Comparison of ENCODE assay signal across 26 cellular contexts in genomic region chr9:74735761-74736160, GRCh38.
DNase-seq lines count a peak whose midpoint lies in the region; ATAC-seq and TF ChIP-seq lines count a peak whose summit lies in the region.
"Had no signal": no experiment of that assay in that cellular context is flagged by ENCODE, and none has a peak within 500 bp of the region (broad histone marks: within the 10 kb centered on the region; RNA-seq: fewer than 3 reads in every experiment).

No MANE protein-coding gene starts in this region.

- H4K20me1 ChIP-seq in GM23338 (replicated peaks; ENCODE audit: insufficient read depth) (no peaks in the 10 kb centered on the region), PC-9 (ENCODE audit: insufficient read depth) (no peaks in the 10 kb centered on the region)

- peak; percentile 62 for ATAC-seq in GM18520 (IDR thresholded peaks at IDR 0.05; ENCODE audit: unreplicated experiment)
- peak; percentile 80 for ATAC-seq in GM23338
- ATAC-seq in GM19035 (IDR thresholded peaks at IDR 0.05; ENCODE audit: unreplicated experiment), result no peak
- ATAC-seq: activated T-cell treated with anti-CD3 and anti-CD28 coated beads, Interleukin-2, amount 50 U/mL, for 72 hours; HCT116; left ventricle myocardium superior; natural killer cell had no signal

- no peak for DNase-seq in GM23338 (ENCODE audit: low spot score)
- DNase-seq in PC-9, result no peak
- DNase-seq in fibroblast of villous mesenchyme (ENCODE audit: low read depth), result peak; percentile 7
- no peak for DNase-seq in KG1 (lab: John Stamatoyannopoulos, UW)
- no peak for DNase-seq in activated naive CD4-positive, alpha-beta T cell treated with anti-CD3 and anti-CD28 coated beads, Interleukin-2, amount 50 U/mL, for 16 hours
- DNase-seq: activated naive CD4-positive, alpha-beta T cell treated with Interleukin-2 at 50 U/mL for 16 hours; activated T-cell treated with anti-CD3 and anti-CD28 coated beads, Interleukin-2, amount 50 U/mL, for 72 hours; amniotic stem cell; effector CD4-positive, alpha-beta T cell; glutamatergic neuron; IMR-90; left ventricle myocardium superior; midbrain; natural killer cell; NCI-H1105; NCI-H187 treated with DMSO at 0.1 percent for 48 hours; NCI-H526; RPMI8226 had no signal

- H3K27me3 ChIP-seq in GM23338 (ENCODE audit: insufficient read depth) (no peaks in the 10 kb centered on the region), PC-9 (ENCODE audit: insufficient read depth, low read depth) (no peaks in the 10 kb centered on the region)
- H3K27me3 ChIP-seq: breast epithelium, SJSA1 had no signal

- no peaks in the 10 kb centered on the region for H3F3A ChIP-seq in GM23338 (replicated peaks; ENCODE audit: low read depth)
- H3F3A ChIP-seq in PC-9 (ENCODE audit: insufficient read depth, low read depth), result no peaks in the 10 kb centered on the region

- H3K36me3 ChIP-seq in GM23338 (ENCODE audit: insufficient read depth) (no peaks in the 10 kb centered on the region), PC-9 (ENCODE audit: low read depth) (no peaks in the 10 kb centered on the region)
- H3K36me3 ChIP-seq: breast epithelium, SJSA1, thoracic aorta had no signal

- no peak overlapping the region for H3K4me3 Mint-ChIP-seq in GM23338
- H3K4me3 Mint-ChIP-seq: activated T-cell treated with anti-CD3 and anti-CD28 coated beads, Interleukin-2, amount 50 U/mL, for 72 hours; CD14-positive monocyte; natural killer cell; stimulated activated naive CD8-positive, alpha-beta T cell treated with anti-CD3 and anti-CD28 coated beads, Interleukin-15, Interleukin-2, amounts not matched to agents 100 ng/mL and 50 ng/mL, for 24 hours had no signal

- H3K4me2 ChIP-seq in GM23338 (no peak overlapping the region), PC-9 (no peak overlapping the region)

- no peak overlapping the region for H3K4me3 ChIP-seq in GM23338
- no peak overlapping the region for H3K4me3 ChIP-seq in PC-9
- no peak overlapping the region for H3K4me3 ChIP-seq in fibroblast of villous mesenchyme (ENCODE audit: low read depth, low read length)
- H3K4me3 ChIP-seq: breast epithelium, SJSA1, thoracic aorta had no signal

- BruUV-seq in PC-9 (replicated peaks; lab: Mats Ljungman, UMichigan), result no TSS peak

- intact Hi-C loops in PC-9 (cut with micrococcal nuclease; ENCODE audit: unreplicated experiment), result no loop called here

- H3K9me3 ChIP-seq in PC-9 (ENCODE audit: insufficient read depth, low read depth), result no peaks in the 10 kb centered on the region
- H3K9me3 ChIP-seq: breast epithelium, SJSA1, thoracic aorta had no signal

- H2AFZ ChIP-seq in GM23338 (peak overlapping the region; percentile 84; the same call in 1 of the 2 replicates), PC-9 (peak overlapping the region; percentile 52; the same call in 1 of the 2 replicates)

- H3K79me2 ChIP-seq in GM23338 (replicated peaks; ENCODE audit: insufficient read depth), result no peaks in the 10 kb centered on the region
- no peaks in the 10 kb centered on the region for H3K79me2 ChIP-seq in PC-9 (ENCODE audit: low read depth)

- no peaks in the 10 kb centered on the region for H3K27me3 Mint-ChIP-seq in GM23338 (ENCODE audit: insufficient read depth, low read depth, poor library complexity)

- CTCF ChIA-PET in PC-9 (lab: Charles Lee), result no interaction called here

- H3K4me1 ChIP-seq in GM23338 (ENCODE audit: insufficient read depth) (no peaks in the 10 kb centered on the region), PC-9 (replicated peaks; ENCODE audit: insufficient read depth) (no peaks in the 10 kb centered on the region)
- H3K4me1 ChIP-seq: breast epithelium had no signal

- peaks cover 6% of the 10 kb centered on the region; the same call in 2 of the 3 replicates for H3K4me1 Mint-ChIP-seq in GM23338
- H3K4me1 Mint-ChIP-seq: CD14-positive monocyte, natural killer cell had no signal

- H3K36me3 Mint-ChIP-seq in GM23338 (ENCODE audit: low read depth), result no peaks in the 10 kb centered on the region
- H3K36me3 Mint-ChIP-seq: CD14-positive monocyte, natural killer cell had no signal

- no peak for TF ChIP-seq CTCF in GM23338 (conservative IDR thresholded peaks at IDR 0.05; ENCODE audit: low read depth in 2 of 2)
- no peak for TF ChIP-seq CTCF in PC-9 (conservative IDR thresholded peaks at IDR 0.05)
- no peak for TF ChIP-seq CTCF in fibroblast of villous mesenchyme (IDR thresholded peaks at IDR 0.05; ENCODE audit: insufficient read depth, low read depth, low read length)

- no peaks in the 10 kb centered on the region for H3K9me3 Mint-ChIP-seq in GM23338
- H3K9me3 Mint-ChIP-seq: activated T-cell treated with anti-CD3 and anti-CD28 coated beads, Interleukin-2, amount 50 U/mL, for 72 hours; CD14-positive monocyte; natural killer cell; stimulated activated naive CD8-positive, alpha-beta T cell treated with anti-CD3 and anti-CD28 coated beads, Interleukin-15, Interleukin-2, amounts not matched to agents 100 ng/mL and 50 ng/mL, for 24 hours had no signal

- POLR2A ChIA-PET in PC-9 (lab: Charles Lee; ENCODE audit: unreplicated experiment), result no interaction called here

- H3K27ac ChIP-seq in GM23338 (ENCODE audit: low read depth) (no peak overlapping the region), PC-9 (no peak overlapping the region)
- H3K27ac ChIP-seq: breast epithelium, SJSA1, thoracic aorta had no signal

- H3K9me2 ChIP-seq in GM23338 (ENCODE audit: insufficient read depth), result no peaks in the 10 kb centered on the region
- no peaks in the 10 kb centered on the region for H3K9me2 ChIP-seq in PC-9 (ENCODE audit: insufficient read depth)

- no peak overlapping the region; the same call in 1 of the 2 replicates for H3K27ac Mint-ChIP-seq in GM23338
- H3K27ac Mint-ChIP-seq: activated T-cell treated with anti-CD3 and anti-CD28 coated beads, Interleukin-2, amount 50 U/mL, for 72 hours; CD14-positive monocyte; natural killer cell; stimulated activated naive CD8-positive, alpha-beta T cell treated with anti-CD3 and anti-CD28 coated beads, Interleukin-15, Interleukin-2, amounts not matched to agents 100 ng/mL and 50 ng/mL, for 24 hours had no signal

TF ChIP-seq in GM23338, 12 proteins besides CTCF, POLR2A, EP300 and RAD21 (continues in another document):
- TF ChIP-seq JUNB (IDR thresholded peaks at IDR 0.05; ENCODE audit: unreplicated experiment) (no peak), ZNF331 (CRISPR knock-in tag; IDR thresholded peaks at IDR 0.05; ENCODE audit: low read depth) (no peak), ETS1 (IDR thresholded peaks at IDR 0.05) (no peak), STAT1 (IDR thresholded peaks at IDR 0.05; ENCODE audit: unreplicated experiment) (no peak), EZH2phosphoT487 (IDR thresholded peaks at IDR 0.05; ENCODE audit: unreplicated experiment) (no peak), NANOG (IDR thresholded peaks at IDR 0.05; ENCODE audit: borderline replicate concordance) (no peak)
